In the genomic region with DNA sequence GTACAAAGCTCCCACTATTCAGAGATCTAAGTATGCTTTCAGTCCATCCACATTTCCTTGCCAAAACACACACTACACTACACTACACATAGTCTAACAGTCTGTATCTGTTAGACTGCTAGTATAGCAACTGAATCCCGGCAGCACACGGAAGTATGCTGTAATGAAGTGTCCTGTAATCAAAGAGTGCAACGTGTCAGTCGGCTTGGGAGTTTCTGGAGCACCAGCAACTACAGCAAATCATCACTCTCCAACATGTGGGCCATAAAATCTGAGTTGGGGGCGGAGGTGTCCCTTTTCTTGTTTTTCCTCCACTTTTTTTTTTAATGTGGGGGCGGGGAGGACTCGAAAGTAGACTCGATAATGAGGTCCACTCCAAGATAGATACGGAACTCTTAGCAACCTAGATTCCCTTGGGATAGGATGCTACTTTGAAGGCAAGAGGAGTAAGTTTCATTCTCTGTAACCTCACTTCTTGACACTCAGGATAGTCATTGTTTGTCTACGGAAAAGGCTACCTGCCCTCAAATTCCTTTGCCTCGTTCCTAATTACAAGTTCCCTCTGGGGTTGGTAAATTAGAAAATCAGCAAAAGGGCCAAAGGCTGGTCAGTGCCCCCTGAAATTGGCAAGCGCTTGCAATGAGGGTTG, we compare ENCODE assay signal across 8 cellular contexts. TPM values are rescaled to one million over a fixed set of nuclear protein-coding genes. Genes with fewer than 3 reads are reported as not detected.
DNase-seq lines count a peak whose midpoint lies in the region; ATAC-seq, FAIRE-seq and TF ChIP-seq lines count a peak whose summit lies in the region.

No MANE protein-coding gene starts in this region.

- TF ChIP-seq CTCF in esophagus muscularis mucosa (IDR thresholded peaks at IDR 0.05), result no peak

- no peaks in the 10 kb centered on the region for H3K27me3 Mint-ChIP-seq in naive B cell

- H3K36me3 ChIP-seq in esophagus muscularis mucosa, result no peaks in the 10 kb centered on the region

- no peaks in the 10 kb centered on the region for H3K36me3 Mint-ChIP-seq in naive B cell

- intact Hi-C loops in esophagus muscularis mucosa (cut with DNase I), result loop anchor here (10.0 kb wide), 1 partner anchor 586 kb away; a partner anchor contains a TSS

- DNase-seq in AG08395 (ENCODE audit: low spot score), result peak; percentile 35
- DNase-seq in GM12892 (ENCODE audit: insufficient read length), result peak; percentile 8
- peak; percentile 19 for DNase-seq in NCI-H1092 treated with DMSO at 0.1 percent for 48 hours (lab: John Stamatoyannopoulos, UW)
- DNase-seq in activated CD4-positive, alpha-beta T cell treated with anti-CD3 and anti-CD28 coated beads for 48 hours, result peak; percentile 36
- no peak for DNase-seq in esophagus muscularis mucosa (ENCODE audit: extremely low spot score)
- peak; percentile 7 for DNase-seq in naive B cell

- H3K4me1 ChIP-seq in esophagus muscularis mucosa, result peaks cover 0 to 27% (median 24%) of the 10 kb centered on the region in 4 donors

- no peaks in the 10 kb centered on the region for H3K9me3 Mint-ChIP-seq in naive B cell

- no peak for TF ChIP-seq EP300 in esophagus muscularis mucosa (IDR thresholded peaks at IDR 0.05)

- H3K9me3 ChIP-seq in esophagus muscularis mucosa, result no peaks in the 10 kb centered on the region

- WGBS in esophagus muscularis mucosa, result 0% methylated on average over 12 of the region's 12 CpGs

- no peak overlapping the region for H3K4me3 Mint-ChIP-seq in naive B cell

- H3K27ac ChIP-seq in esophagus muscularis mucosa (replicated peaks in 1 of 4), result peak overlapping the region; percentile 77 to 84 (median 82)

- TF ChIP-seq POLR2A in GM12892 (IDR thresholded peaks at IDR 0.05; ENCODE audit: low read depth, low read length) (no peak), esophagus muscularis mucosa (IDR thresholded peaks at IDR 0.05; ENCODE audit: low read depth) (no peak)

- peak; percentile 94 for FAIRE-seq in GM12892 (lab: Jason Lieb, UNC)

- no peaks in the 10 kb centered on the region for H3K27me3 ChIP-seq in esophagus muscularis mucosa

- H3K4me3 ChIP-seq in esophagus muscularis mucosa, result peak overlapping the region; percentile 74 to 94 (median 82)

- H3K27ac Mint-ChIP-seq in naive B cell, result no peak overlapping the region

- H3K4me1 Mint-ChIP-seq in naive B cell, result peaks cover 15 to 25% (median 23%) of the 10 kb centered on the region in 3 donors

- ATAC-seq in HG02763 (IDR thresholded peaks at IDR 0.05; ENCODE audit: unreplicated experiment) (peak; percentile 34), naive B cell (ENCODE audit: low read depth in 2 of 2) (peak; percentile 11 to 18), HG03025 (IDR thresholded peaks at IDR 0.05; ENCODE audit: low FRiP score, unreplicated experiment) (no peak)

RNA-seq across cellular contexts. Expression of a gene that starts 0.7 kb away (rescaled TPM):
- polyA plus RNA-seq in GM12892 (2012; ENCODE audit: missing spikeins), result 9.1 TPM
- total RNA-seq in esophagus muscularis mucosa, result 1 to 10 TPM; 3.3 to 6.2 (median 5.7) TPM
- 10 to 100 TPM in 1 of 6 donors, 1 to 10 TPM in 5; 4.1 to 13.6 (median 8.0) TPM for polyA plus RNA-seq in naive B cell (ENCODE audit: low read depth in 6 of 6)
